ENCODE assay signal across 1 cellular context in the genomic region with DNA sequence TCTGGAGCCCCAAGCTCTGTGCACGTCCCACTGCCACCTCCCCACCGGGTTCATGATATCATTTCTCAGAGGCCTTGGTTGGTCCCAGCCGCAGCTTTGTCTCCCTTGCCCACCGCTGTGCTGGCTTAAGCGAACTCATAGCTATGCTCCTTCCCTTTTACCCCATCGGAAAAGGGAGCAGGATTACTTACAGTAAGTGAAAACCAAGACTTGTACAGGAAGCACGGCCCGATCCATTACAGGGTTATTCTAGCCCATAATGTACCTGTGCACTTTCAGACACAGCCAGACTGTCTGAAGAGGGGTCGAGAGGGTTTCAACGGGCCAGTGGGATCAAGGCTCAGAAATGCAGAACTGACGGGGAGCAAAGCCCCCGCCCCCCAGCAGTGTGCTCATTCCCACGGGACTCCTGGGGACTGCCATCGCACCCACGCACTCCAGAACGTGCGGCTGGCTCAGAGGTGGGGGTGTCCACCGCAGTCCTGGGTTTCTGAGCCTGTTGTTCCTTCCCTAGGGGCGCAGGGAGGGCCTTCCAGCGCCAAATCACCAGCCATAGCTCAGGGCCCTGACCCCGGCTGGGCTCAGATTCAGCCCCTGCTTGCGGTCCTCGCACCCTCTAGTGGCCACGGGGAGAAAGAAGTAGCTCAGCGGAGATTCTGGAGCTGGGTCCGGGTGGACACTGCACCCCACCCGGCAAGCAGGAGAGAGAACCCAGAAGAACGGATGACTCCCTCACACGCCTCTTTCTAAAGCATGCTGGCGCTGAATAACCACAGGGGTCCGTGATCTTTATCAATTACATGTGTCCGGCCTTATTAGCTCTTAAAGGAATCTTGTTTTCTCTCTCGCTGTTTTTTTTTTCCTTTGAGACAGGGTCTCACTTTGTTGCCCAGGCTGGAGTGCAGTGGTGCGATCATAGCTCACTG.
TF ChIP-seq lines count a peak whose summit lies in the region.

No MANE protein-coding gene starts in this region.

TF ChIP-seq in SK-N-SH treated with all-trans-retinoic acid at 6 μM for 48 hours, 23 proteins besides CTCF, POLR2A, EP300 and RAD21 (continued from another document):
- TF ChIP-seq, protein P1, sequence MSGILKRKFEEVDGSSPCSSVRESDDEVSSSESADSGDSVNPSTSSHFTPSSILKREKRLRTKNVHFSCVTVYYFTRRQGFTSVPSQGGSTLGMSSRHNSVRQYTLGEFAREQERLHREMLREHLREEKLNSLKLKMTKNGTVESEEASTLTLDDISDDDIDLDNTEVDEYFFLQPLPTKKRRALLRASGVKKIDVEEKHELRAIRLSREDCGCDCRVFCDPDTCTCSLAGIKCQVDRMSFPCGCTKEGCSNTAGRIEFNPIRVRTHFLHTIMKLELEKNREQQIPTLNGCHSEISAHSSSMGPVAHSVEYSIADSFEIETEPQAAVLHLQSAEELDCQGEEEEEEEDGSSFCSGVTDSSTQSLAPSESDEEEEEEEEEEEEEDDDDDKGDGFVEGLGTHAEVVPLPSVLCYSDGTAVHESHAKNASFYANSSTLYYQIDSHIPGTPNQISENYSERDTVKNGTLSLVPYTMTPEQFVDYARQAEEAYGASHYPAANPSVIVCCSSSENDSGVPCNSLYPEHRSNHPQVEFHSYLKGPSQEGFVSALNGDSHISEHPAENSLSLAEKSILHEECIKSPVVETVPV (CRISPR knock-in tag; IDR thresholded peaks at IDR 0.05): no peak
- TF ChIP-seq ZC3H10 (CRISPR knock-in tag; IDR thresholded peaks at IDR 0.05) (no peak), ZFP3 (CRISPR knock-in tag; IDR thresholded peaks at IDR 0.05) (no peak), ESRRG (CRISPR knock-in tag; IDR thresholded peaks at IDR 0.05) (no peak), ZNF565 (CRISPR knock-in tag; conservative IDR thresholded peaks at IDR 0.05; ENCODE audit: low read depth) (no peak), GLIS3 (CRISPR knock-in tag; IDR thresholded peaks at IDR 0.05) (no peak), ZNF70 (CRISPR knock-in tag; IDR thresholded peaks at IDR 0.05) (no peak), OSR1 (CRISPR knock-in tag; IDR thresholded peaks at IDR 0.05) (no peak), BACH2 (CRISPR knock-in tag; IDR thresholded peaks at IDR 0.05; ENCODE audit: borderline replicate concordance) (no peak), PPARA (CRISPR knock-in tag; IDR thresholded peaks at IDR 0.05; ENCODE audit: borderline replicate concordance) (no peak), TOX (CRISPR knock-in tag; IDR thresholded peaks at IDR 0.05; ENCODE audit: borderline replicate concordance) (no peak), TCF4 (CRISPR knock-in tag; IDR thresholded peaks at IDR 0.05; ENCODE audit: borderline replicate concordance) (no peak), ARNTL (CRISPR knock-in tag; IDR thresholded peaks at IDR 0.05; ENCODE audit: borderline replicate concordance, low read depth) (no peak)
- TF ChIP-seq, protein P2, sequence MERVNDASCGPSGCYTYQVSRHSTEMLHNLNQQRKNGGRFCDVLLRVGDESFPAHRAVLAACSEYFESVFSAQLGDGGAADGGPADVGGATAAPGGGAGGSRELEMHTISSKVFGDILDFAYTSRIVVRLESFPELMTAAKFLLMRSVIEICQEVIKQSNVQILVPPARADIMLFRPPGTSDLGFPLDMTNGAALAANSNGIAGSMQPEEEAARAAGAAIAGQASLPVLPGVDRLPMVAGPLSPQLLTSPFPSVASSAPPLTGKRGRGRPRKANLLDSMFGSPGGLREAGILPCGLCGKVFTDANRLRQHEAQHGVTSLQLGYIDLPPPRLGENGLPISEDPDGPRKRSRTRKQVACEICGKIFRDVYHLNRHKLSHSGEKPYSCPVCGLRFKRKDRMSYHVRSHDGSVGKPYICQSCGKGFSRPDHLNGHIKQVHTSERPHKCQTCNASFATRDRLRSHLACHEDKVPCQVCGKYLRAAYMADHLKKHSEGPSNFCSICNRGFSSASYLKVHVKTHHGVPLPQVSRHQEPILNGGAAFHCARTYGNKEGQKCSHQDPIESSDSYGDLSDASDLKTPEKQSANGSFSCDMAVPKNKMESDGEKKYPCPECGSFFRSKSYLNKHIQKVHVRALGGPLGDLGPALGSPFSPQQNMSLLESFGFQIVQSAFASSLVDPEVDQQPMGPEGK (CRISPR knock-in tag; IDR thresholded peaks at IDR 0.05; ENCODE audit: borderline replicate concordance): no peak
